In the genomic region with DNA sequence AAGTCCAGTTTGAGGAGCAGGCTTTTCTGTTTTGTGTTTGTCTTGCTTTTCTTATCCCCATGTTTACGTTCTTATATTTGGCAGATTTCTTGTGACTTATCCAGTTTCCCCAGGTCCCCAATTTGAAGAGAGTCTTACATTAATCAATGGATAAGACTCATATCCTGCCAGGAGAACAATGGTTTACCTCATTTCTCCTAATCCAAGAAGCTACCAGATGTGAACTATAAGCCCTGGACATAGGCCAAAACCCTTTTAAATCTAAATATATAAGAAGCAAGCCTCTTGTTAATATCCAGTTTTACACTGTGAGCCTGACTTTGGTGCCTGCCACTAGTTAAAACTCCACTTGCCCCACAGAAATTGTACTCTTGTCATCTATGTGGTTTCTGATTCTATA, we compare ENCODE assay signal across 21 cellular contexts. TPM values are rescaled to one million over a fixed set of nuclear protein-coding genes. Genes with fewer than 3 reads are reported as not detected.
DNase-seq lines count a peak whose midpoint lies in the region; ATAC-seq, FAIRE-seq and TF ChIP-seq lines count a peak whose summit lies in the region.
"Had no signal": no experiment of that assay in that cellular context is flagged by ENCODE, and none has a peak within 500 bp of the region (broad histone marks: within the 10 kb centered on the region; RNA-seq: fewer than 3 reads in every experiment).

No MANE protein-coding gene starts in this region.

- DNase-seq in GM23338 (ENCODE audit: low spot score), result no peak
- peak; percentile 5 for DNase-seq in NCI-H69 (lab: John Stamatoyannopoulos, UW)
- no peak for DNase-seq in K562 (ENCODE audit: extremely low read depth in 1 of 4, low spot score in 3 of 4)
- no peak for DNase-seq in stimulated activated CD4-positive, alpha-beta T cell treated with anti-CD3 and anti-CD28 coated beads, Interleukin-4, amount 100 ng/mL, for 4 hours
- no peak for DNase-seq in activated CD4-positive, alpha-beta T cell treated with anti-CD3 and anti-CD28 coated beads for 4 hours
- no peak for DNase-seq in hepatic stellate cell (ENCODE audit: low spot score)
- DNase-seq: ACHN; BE2C; C1 segment of cervical spinal cord; CD4-positive, CD25-positive, alpha-beta regulatory T cell; CD8-positive, alpha-beta memory T cell; COR-L47; DMS153; DMS79; GF-D8; KG1 had no signal

- no peaks in the 10 kb centered on the region for H3K27me3 ChIP-seq in GM23338 (ENCODE audit: insufficient read depth)
- H3K27me3 ChIP-seq in K562 (ENCODE audit: control insufficient read depth in 2 of 2, insufficient read depth in 2 of 2, low read length in 2 of 2), result 0 out of 5 replicates have a peak, but pooled peaks cover 0 to 2% of the 10 kb centered on the region in 2 experiments

- no peak overlapping the region for H3K27ac Mint-ChIP-seq in GM23338
- H3K27ac Mint-ChIP-seq: CD4-positive, CD25-positive, alpha-beta regulatory T cell; CD8-positive, alpha-beta memory T cell; IgD-negative memory B cell had no signal

- H3K79me2 ChIP-seq in GM23338 (replicated peaks; ENCODE audit: insufficient read depth), result no peaks in the 10 kb centered on the region
- H3K79me2 ChIP-seq in K562 (ENCODE audit: control insufficient read depth, insufficient read depth, low read length), result no peaks in the 10 kb centered on the region

- no peaks in the 10 kb centered on the region for H3K9me2 ChIP-seq in GM23338 (ENCODE audit: insufficient read depth)

- no peaks in the 10 kb centered on the region for H3K36me3 ChIP-seq in GM23338 (ENCODE audit: insufficient read depth)
- H3K36me3 ChIP-seq in K562 (ENCODE audit: control insufficient read depth, insufficient read depth, low read length), result no peaks in the 10 kb centered on the region
- H3K36me3 ChIP-seq: BE2C, HAP-1 had no signal

- H3K27ac ChIP-seq in GM23338 (ENCODE audit: low read depth), result no peak overlapping the region
- no peak overlapping the region for H3K27ac ChIP-seq in K562 (ENCODE audit: extremely low read depth, low read depth, low read length)
- H3K27ac ChIP-seq: HL-60 had no signal

- ATAC-seq in GM23338 (no peak), K562 (no peak), HG02759 (IDR thresholded peaks at IDR 0.05; ENCODE audit: unreplicated experiment) (no peak)

- FAIRE-seq in K562 (lab: Jason Lieb, UNC), result peak; percentile 61
- FAIRE-seq: HTR-8/SVneo had no signal

- H3K36me3 Mint-ChIP-seq in GM23338 (ENCODE audit: low read depth), result no peaks in the 10 kb centered on the region
- H3K36me3 Mint-ChIP-seq: CD4-positive, CD25-positive, alpha-beta regulatory T cell had no signal

- intact Hi-C loops in K562 (cut with micrococcal nuclease), result no loop called here

- H3K4me1 ChIP-seq in GM23338 (ENCODE audit: insufficient read depth) (peaks cover 17% of the 10 kb centered on the region), K562 (replicated peaks in 1 of 2; ENCODE audit: control insufficient read depth in 2 of 2, insufficient read depth in 2 of 2, low read length in 2 of 2) (no peaks in the 10 kb centered on the region; a peak in 1 of 5 replicates)
- H3K4me1 ChIP-seq: BE2C had no signal

- H3K27me3 Mint-ChIP-seq in GM23338 (ENCODE audit: insufficient read depth, low read depth, poor library complexity), result peaks cover 3% of the 10 kb centered on the region
- H3K27me3 Mint-ChIP-seq: IgD-negative memory B cell had no signal

- no peak for TF ChIP-seq EP300 in K562 (IDR thresholded peaks at IDR 0.05; ENCODE audit: low read length)

- no peaks in the 10 kb centered on the region for H3K9me1 ChIP-seq in K562 (ENCODE audit: control insufficient read depth, insufficient read depth, low read length)

- peaks cover 16% of the 10 kb centered on the region for H3K4me1 Mint-ChIP-seq in GM23338
- H3K4me1 Mint-ChIP-seq: CD8-positive, alpha-beta memory T cell; IgD-negative memory B cell had no signal

- H3F3A ChIP-seq in GM23338 (replicated peaks; ENCODE audit: low read depth), result no peaks in the 10 kb centered on the region

- H3K4me3 Mint-ChIP-seq in GM23338, result no peak overlapping the region
- H3K4me3 Mint-ChIP-seq: CD4-positive, CD25-positive, alpha-beta regulatory T cell; CD8-positive, alpha-beta memory T cell; IgD-negative memory B cell had no signal

- H2AFZ ChIP-seq in GM23338 (peak overlapping the region; percentile 2; the same call in 1 of the 2 replicates), K562 (ENCODE audit: low read depth, low read length) (no peak overlapping the region)

- no peak for TF ChIP-seq POLR2A in K562 (conservative IDR thresholded peaks at IDR 0.05)

- TF ChIP-seq CTCF in GM23338 (conservative IDR thresholded peaks at IDR 0.05; ENCODE audit: low read depth in 2 of 2) (no peak), K562 (IDR thresholded peaks at IDR 0.05 in 2 of 3, conservative IDR thresholded peaks at IDR 0.05 in 1 of 3; ENCODE audit: insufficient read depth in 2 of 3, low read depth in 1 of 3, low read length in 3 of 3) (no peak)

- no peak overlapping the region for H3K4me3 ChIP-seq in GM23338
- H3K4me3 ChIP-seq in K562, result no peak overlapping the region
- H3K4me3 ChIP-seq: HAP-1 had no signal

- TF ChIP-seq RAD21 in K562 (CRISPR knock-in tag; conservative IDR thresholded peaks at IDR 0.05 in 1 of 2, IDR thresholded peaks at IDR 0.05 in 1 of 2), result no peak

- H3K9me3 Mint-ChIP-seq in GM23338, result no peaks in the 10 kb centered on the region
- H3K9me3 Mint-ChIP-seq: IgD-negative memory B cell had no signal

- CTCF ChIA-PET in K562 (lab: Yijun Ruan, JAX; ENCODE audit: low intra/inter-chr PET ratio), result no interaction called here

- in situ Hi-C loops in K562 (cut with MboI), result no loop called here

- WGBS in K562 (ENCODE audit: insufficient coverage, low coverage, missing lambda C conversion rate), result 29% methylated on average over 1 of the region's 1 CpG

- H3K9me3 ChIP-seq in K562 (replicated peaks; ENCODE audit: control insufficient read depth, insufficient read depth, low read depth, low read length), result no peaks in the 10 kb centered on the region
- H3K9me3 ChIP-seq: BE2C, HAP-1 had no signal

- H3K4me2 ChIP-seq in GM23338 (no peak overlapping the region), K562 (ENCODE audit: insufficient read depth, low read length) (no peak overlapping the region)

- POLR2A ChIA-PET in K562 (lab: Yijun Ruan, JAX), result interaction anchor here (0.7 to 1.5 kb wide), 3 partner anchors 12 to 29 kb away, joined by 3 to 4 read pairs (median 4); no protein-coding TSS in a partner anchor

- no TSS peak for BruUV-seq in K562 (replicated peaks; lab: Mats Ljungman, UMichigan)

- no peaks in the 10 kb centered on the region for H4K20me1 ChIP-seq in GM23338 (replicated peaks; ENCODE audit: insufficient read depth)
- no peaks in the 10 kb centered on the region for H4K20me1 ChIP-seq in K562 (replicated peaks; ENCODE audit: control insufficient read depth, insufficient read depth, low read length)

- H3K9ac ChIP-seq in K562 (ENCODE audit: insufficient read depth in 1 of 2, low read depth in 2 of 2, low read length in 2 of 2), result no peak overlapping the region

TF ChIP-seq in GM23338, 12 proteins besides CTCF, POLR2A, EP300 and RAD21 (continues in another document):
- TF ChIP-seq JUNB (IDR thresholded peaks at IDR 0.05; ENCODE audit: unreplicated experiment), result no peak
- no peak for TF ChIP-seq EZH2 (IDR thresholded peaks at IDR 0.05; ENCODE audit: low read depth, unreplicated experiment)

TF ChIP-seq in K562, 482 proteins besides CTCF, POLR2A, EP300 and RAD21:
- TF ChIP-seq NFATC3 (IDR thresholded peaks at IDR 0.05) (no peak), TEAD2 (tag; IDR thresholded peaks at IDR 0.05) (no peak)

RNA-seq across cellular contexts. Expression of gene COP1, which starts 15.1 kb away (rescaled TPM):
- 54.9 and 57.1 TPM in 2 replicates for total RNA-seq in GM23338 (2014; rRNA removed; shearing (Covaris generic))
- polyA plus RNA-seq in GM23338 (2016; fragmentation: Nextera tagmentation; extraction: Ambion mirVana), result 54.0 and 69.6 TPM in 2 replicates
- 123 and 224 TPM in 2 replicates for total RNA-seq in K562 (2011; cell fraction: chromatin; rRNA removed; ENCODE audit: low replicate concordance)
- total RNA-seq in K562 (2011; cell fraction: nucleolus; rRNA removed), result 57.4 and 60.3 TPM in 2 replicates
- total RNA-seq in K562 (2011; cell fraction: nucleoplasm; rRNA removed), result 81.3 and 89.8 TPM in 2 replicates
- total RNA-seq in K562 (2014; rRNA removed), result 39.1 and 54.6 TPM in 2 replicates
- 77.7 and 90.3 TPM in 2 replicates for total RNA-seq in K562 (2014; rRNA removed; fragmentation: Illumina TruSeq; extraction: Trizol)
- total RNA-seq in K562 (2015; rRNA removed; fragmentation: Illumina TruSeq; extraction: Trizol), result 74.6 and 77.1 TPM in 2 replicates
- total RNA-seq in K562 (2021), result 53.8 and 58.6 TPM in 2 replicates
- 60.6 and 60.8 TPM in 2 replicates for polyA plus RNA-seq in K562 (2011; rRNA removed)
- 20.1 and 43.7 TPM in 2 replicates for polyA plus RNA-seq in K562 (2011; cell fraction: cytosol; rRNA removed)
- 22.1 and 43.6 TPM in 2 replicates for polyA plus RNA-seq in K562 (2011; cell fraction: nucleus; rRNA removed)
- polyA plus RNA-seq in K562 (2012), result 53.4 and 55.8 TPM in 2 replicates
- 56.3 and 58.6 TPM in 2 replicates for polyA plus RNA-seq in K562 (2014; fragmentation: Illumina TruSeq; extraction: Trizol)
- 10 to 100 TPM; 25.8 to 29.5 TPM for polyA plus RNA-seq in K562 (2014; fragmentation: Nextera tagmentation; extraction: Ambion mirVana)
- 43.7 and 46.5 TPM in 2 replicates for polyA plus RNA-seq in K562 (2014; rRNA removed)
- polyA minus RNA-seq in K562 (2011; rRNA and poly(A)+ RNA removed), result 151 and 181 TPM in 2 replicates
- polyA minus RNA-seq in K562 (2011; cell fraction: cytosol; rRNA and poly(A)+ RNA removed), result 38.4 and 46.2 TPM in 2 replicates
- 82.7 and 136 TPM in 2 replicates for polyA minus RNA-seq in K562 (2011; cell fraction: nucleus; rRNA and poly(A)+ RNA removed)
